12 cellular contexts compared by ENCODE assay signal in genomic region chr18:10101293-10101701, GRCh38.
DNase-seq lines count a peak whose midpoint lies in the region; ATAC-seq and TF ChIP-seq lines count a peak whose summit lies in the region.
"Had no signal": no experiment of that assay in that cellular context is flagged by ENCODE, and none has a peak within 500 bp of the region (broad histone marks: within the 10 kb centered on the region; RNA-seq: fewer than 3 reads in every experiment).

No MANE protein-coding gene starts in this region.

- peaks cover 18 to 19% of the 10 kb centered on the region in 2 experiments for H3K9me3 Mint-ChIP-seq in H9
- peaks cover 2% of the 10 kb centered on the region for H3K9me3 Mint-ChIP-seq in stimulated activated effector memory CD8-positive, alpha-beta T cell treated with anti-CD3 and anti-CD28 coated beads, Interleukin-12 subunit alpha, Interleukin-12 subunit beta, amount 100 ng/mL, for 72 hours
- H3K9me3 Mint-ChIP-seq: activated CD8-positive, alpha-beta T cell treated with anti-CD3 and anti-CD28 coated beads for 36 hours had no signal

- H3K4me2 ChIP-seq in H9 (ENCODE audit: insufficient read depth, insufficient read length, low read length) = peak overlapping the region; percentile 34

- H4K20me1 ChIP-seq in H9 (ENCODE audit: control insufficient read depth, insufficient read depth, insufficient read length) = no peaks in the 10 kb centered on the region

- no peak overlapping the region for H3K23ac ChIP-seq in H9 (ENCODE audit: insufficient read length, low read depth, low read length)

- H4K5ac ChIP-seq in H9 (ENCODE audit: insufficient read length, low read depth, low read length) = no peak overlapping the region

- H3K27me3 ChIP-seq in H9 (ENCODE audit: insufficient read depth, low read length) = no peaks in the 10 kb centered on the region

- H3K56ac ChIP-seq in H9 (ENCODE audit: insufficient read length, low read depth, low read length) = no peak overlapping the region

- no peaks in the 10 kb centered on the region for H3K79me2 ChIP-seq in H9 (ENCODE audit: insufficient read depth, low read length)

- H2BK12ac ChIP-seq in H9 (ENCODE audit: insufficient read length, low read depth, low read length) = no peak overlapping the region

- no peaks in the 10 kb centered on the region for H3K9me3 ChIP-seq in H9 (ENCODE audit: control insufficient read depth, low read depth, low read length)

- no peak overlapping the region for H3K18ac ChIP-seq in H9 (ENCODE audit: insufficient read length, low read depth, low read length)

- H2AFZ ChIP-seq in H9 (ENCODE audit: low read length) = peak overlapping the region; percentile 63

- H3K4ac ChIP-seq in H9 (ENCODE audit: low read depth, low read length) = no peak overlapping the region

- no peak for TF ChIP-seq CTCF in H9 (conservative IDR thresholded peaks at IDR 0.05)

- H3K23me2 ChIP-seq in H9 (ENCODE audit: insufficient read length, low read depth, low read length, poor library complexity, severe bottlenecking) = no peaks in the 10 kb centered on the region

- no peak overlapping the region for H2BK5ac ChIP-seq in H9 (ENCODE audit: insufficient read length, low read length)

- ATAC-seq in left cardiac atrium = peak; percentile 74 to 86
- no peak for ATAC-seq in stimulated activated effector memory CD8-positive, alpha-beta T cell treated with anti-CD3 and anti-CD28 coated beads, Interleukin-12 subunit alpha, Interleukin-12 subunit beta, amount 100 ng/mL, for 72 hours
- no peak for ATAC-seq in stimulated activated naive CD8-positive, alpha-beta T cell treated with anti-CD3 and anti-CD28 coated beads, Interleukin-15, Interleukin-2, amounts not matched to agents 100 U/mL and 50 U/mL, for 24 hours
- ATAC-seq: activated CD8-positive, alpha-beta T cell treated with anti-CD3 and anti-CD28 coated beads for 36 hours had no signal

- peak overlapping the region; percentile 43 to 59 for H3K4me3 Mint-ChIP-seq in H9
- no peak overlapping the region for H3K4me3 Mint-ChIP-seq in stimulated activated effector memory CD8-positive, alpha-beta T cell treated with anti-CD3 and anti-CD28 coated beads, Interleukin-12 subunit alpha, Interleukin-12 subunit beta, amount 100 ng/mL, for 72 hours
- H3K4me3 Mint-ChIP-seq: activated CD8-positive, alpha-beta T cell treated with anti-CD3 and anti-CD28 coated beads for 36 hours; naive B cell had no signal

- H3K79me1 ChIP-seq in H9 (ENCODE audit: insufficient read depth, low read depth, low read length, poor library complexity, severe bottlenecking) = no peaks in the 10 kb centered on the region

- H4K91ac ChIP-seq in H9 (ENCODE audit: insufficient read length, low read depth, low read length) = no peak overlapping the region

- no peak overlapping the region for H2BK15ac ChIP-seq in H9 (ENCODE audit: low read depth, low read length)

- no peak overlapping the region for H2AK5ac ChIP-seq in H9 (ENCODE audit: insufficient read length, low read length)

- H3T11ph ChIP-seq in H9 (ENCODE audit: low read length) = no peak overlapping the region

- intact Hi-C loops in left cardiac atrium (cut with DNase I) (no loop called here), posterior vena cava (cut with DNase I) (no loop called here)

- no peak overlapping the region for H3K27ac ChIP-seq in H9 (ENCODE audit: insufficient read length, low read depth, low read length)

- peak overlapping the region; percentile 13; the same call in 1 of the 2 replicates for H3K14ac ChIP-seq in H9 (ENCODE audit: insufficient read depth, low read length)

- peaks cover 16% of the 10 kb centered on the region for H3K4me1 ChIP-seq in H9 (ENCODE audit: insufficient read depth, low read length)

- peaks cover 35 to 36% of the 10 kb centered on the region in 2 experiments for H3K4me1 Mint-ChIP-seq in H9
- no peaks in the 10 kb centered on the region for H3K4me1 Mint-ChIP-seq in stimulated activated effector memory CD8-positive, alpha-beta T cell treated with anti-CD3 and anti-CD28 coated beads, Interleukin-12 subunit alpha, Interleukin-12 subunit beta, amount 100 ng/mL, for 72 hours
- H3K4me1 Mint-ChIP-seq: naive B cell had no signal

- no peak overlapping the region for H2BK20ac ChIP-seq in H9 (ENCODE audit: low read depth, low read length, poor library complexity, severe bottlenecking)

- no peak for DNase-seq in H9
- peak; percentile 91 for DNase-seq in RPMI7951 (ENCODE audit: low read depth)
- DNase-seq in left cardiac atrium = peak; percentile 28
- DNase-seq in stromal cell of bone marrow (ENCODE audit: low read depth) = peak; percentile 31
- DNase-seq in stimulated activated effector memory CD8-positive, alpha-beta T cell treated with anti-CD3 and anti-CD28 coated beads, Interleukin-12 subunit alpha, Interleukin-12 subunit beta, amount 100 ng/mL, for 72 hours (ENCODE audit: low spot score in 2 of 2) = no peak
- DNase-seq in posterior vena cava (ENCODE audit: low spot score) = no peak
- no peak for DNase-seq in stimulated activated naive CD8-positive, alpha-beta T cell treated with anti-CD3 and anti-CD28 coated beads, Interleukin-15, Interleukin-2, amounts not matched to agents 100 U/mL and 50 U/mL, for 24 hours
- DNase-seq: activated CD8-positive, alpha-beta T cell treated with anti-CD3 and anti-CD28 coated beads for 36 hours; activated naive CD4-positive, alpha-beta T cell treated with anti-CD3 and anti-CD28 coated beads, Interleukin-2, amount 50 U/mL, for 16 hours; naive B cell; NCI-H774; stimulated activated CD4-positive, alpha-beta T cell treated with anti-CD3 and anti-CD28 coated beads, Interleukin-1b, Interleukin-23, amount 100 ng/mL, for 48 hours had no signal

- no peak overlapping the region for H3K9ac ChIP-seq in H9 (ENCODE audit: extremely low read depth, insufficient read length, low read length)

- H2BK120ac ChIP-seq in H9 (ENCODE audit: low read depth, low read length, poor library complexity, severe bottlenecking) = no peak overlapping the region

- peaks cover 7% of the 10 kb centered on the region for H3K27me3 Mint-ChIP-seq in H9 (ENCODE audit: low read depth)
- H3K27me3 Mint-ChIP-seq: activated CD8-positive, alpha-beta T cell treated with anti-CD3 and anti-CD28 coated beads for 36 hours had no signal

- no CpG with 5 or more reads among the region's 9 CpGs for WGBS in H9 (ENCODE audit: extremely low coverage, insufficient read length, low lambda C conversion rate)

- H4K8ac ChIP-seq in H9 (replicated peaks; ENCODE audit: insufficient read length, low read depth, low read length) = no peak overlapping the region

- H3K36me3 Mint-ChIP-seq in H9 (ENCODE audit: insufficient read depth in 1 of 3, low read depth in 3 of 3) = peaks cover 14 to 21% (median 16%) of the 10 kb centered on the region in 3 experiments
- no peaks in the 10 kb centered on the region for H3K36me3 Mint-ChIP-seq in stimulated activated effector memory CD8-positive, alpha-beta T cell treated with anti-CD3 and anti-CD28 coated beads, Interleukin-12 subunit alpha, Interleukin-12 subunit beta, amount 100 ng/mL, for 72 hours

- H3K27ac Mint-ChIP-seq in H9 = peak overlapping the region; percentile 73 to 97 (median 96); a peak in 6 of 7 replicates
- no peak overlapping the region for H3K27ac Mint-ChIP-seq in stimulated activated effector memory CD8-positive, alpha-beta T cell treated with anti-CD3 and anti-CD28 coated beads, Interleukin-12 subunit alpha, Interleukin-12 subunit beta, amount 100 ng/mL, for 72 hours
- H3K27ac Mint-ChIP-seq: activated CD8-positive, alpha-beta T cell treated with anti-CD3 and anti-CD28 coated beads for 36 hours; naive B cell had no signal

Comparison
In these comparisons a context has a peak if more than half of its experiments do, and no peak if none do; other contexts are left out.
1. DNase-seq: peak in RPMI7951 (single experiment), left cardiac atrium (single experiment) and stromal cell of bone marrow (single experiment); none in H9 (single experiment), stimulated activated effector memory CD8-positive, alpha-beta T cell treated with anti-CD3 and anti-CD28 coated beads, Interleukin-12 subunit alpha, Interleukin-12 subunit beta, amount 100 ng/mL, for 72 hours (0 of 2), posterior vena cava (single experiment) and stimulated activated naive CD8-positive, alpha-beta T cell treated with anti-CD3 and anti-CD28 coated beads, Interleukin-15, Interleukin-2, amounts not matched to agents 100 U/mL and 50 U/mL, for 24 hours (single experiment).
2. ATAC-seq: peak in left cardiac atrium (2 of 2); none in stimulated activated effector memory CD8-positive, alpha-beta T cell treated with anti-CD3 and anti-CD28 coated beads, Interleukin-12 subunit alpha, Interleukin-12 subunit beta, amount 100 ng/mL, for 72 hours (single experiment) and stimulated activated naive CD8-positive, alpha-beta T cell treated with anti-CD3 and anti-CD28 coated beads, Interleukin-15, Interleukin-2, amounts not matched to agents 100 U/mL and 50 U/mL, for 24 hours (single experiment).